Comparison of ENCODE assay signal across 8 cellular contexts in genomic region chr9:35664531-35665470, GRCh38. TPM values are rescaled to one million over a fixed set of nuclear protein-coding genes. Genes with fewer than 3 reads are reported as not detected.
DNase-seq lines count a peak whose midpoint lies in the region; ATAC-seq and TF ChIP-seq lines count a peak whose summit lies in the region.

Gene ARHGEF39 (minus strand): TSS chr9:35665195. CDS start chr9:35665169, 26 bp downstream.

- no peaks in the 10 kb centered on the region for H3K27me3 Mint-ChIP-seq in activated T-helper 17 cell treated with anti-CD3 and anti-CD28 coated beads, Interleukin-2, amount 50 U/mL, for 72 hours
- H3K27me3 Mint-ChIP-seq in nephron (ENCODE audit: low read depth) = no peaks in the 10 kb centered on the region

- H3K4me1 ChIP-seq in DND-41 (ENCODE audit: insufficient read depth, low read length) = peaks cover 74% of the 10 kb centered on the region
- peaks cover 0 to 33% (median 5%) of the 10 kb centered on the region in 4 donors for H3K4me1 ChIP-seq in Peyer's patch
- H3K4me1 ChIP-seq in thymus (ENCODE audit: control insufficient read depth, insufficient read depth, low read length) = peaks cover 49% of the 10 kb centered on the region

- H3K79me2 ChIP-seq in DND-41 (ENCODE audit: insufficient read depth, low read length) = peaks cover 41% of the 10 kb centered on the region

- DNase-seq in DND-41 = peak; percentile 84
- peak; percentile 88 for DNase-seq in KBM-7
- peak; percentile 64 to 91 (median 90) for DNase-seq in Peyer's patch
- peak; percentile 66 for DNase-seq in fibroblast of the aortic adventitia (ENCODE audit: low read depth)

- H3K4me1 Mint-ChIP-seq in activated T-helper 17 cell treated with anti-CD3 and anti-CD28 coated beads, Interleukin-2, amount 50 U/mL, for 72 hours = peaks cover 42% of the 10 kb centered on the region
- H3K4me1 Mint-ChIP-seq in nephron = peaks cover 63% of the 10 kb centered on the region

- ATAC-seq in DND-41 (ENCODE audit: insufficient read depth, low read depth) (peak; percentile 86), GM21619 (IDR thresholded peaks at IDR 0.05; ENCODE audit: unreplicated experiment) (peak; percentile 67)
- peak; percentile 89 for ATAC-seq in activated T-helper 17 cell treated with anti-CD3 and anti-CD28 coated beads, Interleukin-2, amount 50 U/mL, for 72 hours (replicated peaks)

- peak within 1 kb of the TSS; percentile 97 for H3K27ac ChIP-seq in DND-41 (ENCODE audit: low read length)
- peak within 1 kb of the TSS; percentile 64 to 75 (median 66) for H3K27ac ChIP-seq in Peyer's patch
- H3K27ac ChIP-seq in thymus (ENCODE audit: low read depth) = peak within 1 kb of the TSS; percentile 53

- H3K9me3 ChIP-seq in DND-41 (ENCODE audit: insufficient read depth, low read length, severe bottlenecking) (no peaks in the 10 kb centered on the region), Peyer's patch (no peaks in the 10 kb centered on the region), thymus (ENCODE audit: control insufficient read depth) (no peaks in the 10 kb centered on the region)

- in situ Hi-C loops in KBM-7 (cut with MboI; ENCODE audit: low pct_unique_long_range_greater_than_20kb, low sequenced_read_pairs) = loop anchor here (10.0 kb wide), 1 partner anchor 60 kb away; no protein-coding TSS in a partner anchor

- peaks cover 32% of the 10 kb centered on the region for H3K36me3 Mint-ChIP-seq in activated T-helper 17 cell treated with anti-CD3 and anti-CD28 coated beads, Interleukin-2, amount 50 U/mL, for 72 hours (ENCODE audit: low read depth)
- H3K36me3 Mint-ChIP-seq in nephron (ENCODE audit: low read depth) = peaks cover 19% of the 10 kb centered on the region

- no peaks in the 10 kb centered on the region for H3K27me3 ChIP-seq in DND-41 (ENCODE audit: insufficient read depth, low read length, poor library complexity)
- no peaks in the 10 kb centered on the region for H3K27me3 ChIP-seq in Peyer's patch
- H3K27me3 ChIP-seq in thymus (ENCODE audit: control insufficient read depth, insufficient read depth) = no peaks in the 10 kb centered on the region

- H2AFZ ChIP-seq in DND-41 (ENCODE audit: low read depth, low read length) = peak within 1 kb of the TSS; percentile 94

- H3K27ac Mint-ChIP-seq in activated T-helper 17 cell treated with anti-CD3 and anti-CD28 coated beads, Interleukin-2, amount 50 U/mL, for 72 hours = peak within 1 kb of the TSS; percentile 73
- H3K27ac Mint-ChIP-seq in nephron = peak within 1 kb of the TSS; percentile 78 to 89 (median 84)

- H4K20me1 ChIP-seq in DND-41 (ENCODE audit: insufficient read depth, low read length) = peaks cover 3% of the 10 kb centered on the region; the same call in 1 of the 2 replicates

- H3K9me3 Mint-ChIP-seq in activated T-helper 17 cell treated with anti-CD3 and anti-CD28 coated beads, Interleukin-2, amount 50 U/mL, for 72 hours = no peaks in the 10 kb centered on the region
- no peaks in the 10 kb centered on the region for H3K9me3 Mint-ChIP-seq in nephron

- peak within 1 kb of the TSS; percentile 78 for H3K9ac ChIP-seq in DND-41 (ENCODE audit: low read depth, low read length)

- peak in 1 of 2 donors; percentile 27 for TF ChIP-seq POLR2A in Peyer's patch (IDR thresholded peaks at IDR 0.05)

- H3K4me2 ChIP-seq in DND-41 (ENCODE audit: insufficient read depth, low read length) = peak within 1 kb of the TSS; percentile 78

- 10% methylated on average over 58 of the region's 58 CpGs for WGBS in thymus

- H3K4me3 ChIP-seq in DND-41 (ENCODE audit: low read depth in 1 of 2, low read length in 2 of 2) = peak within 1 kb of the TSS; percentile 37 to 78; a peak in 3 of 4 replicates
- peak within 1 kb of the TSS; percentile 43 to 62 (median 58) for H3K4me3 ChIP-seq in Peyer's patch
- H3K4me3 ChIP-seq in fibroblast of the aortic adventitia (ENCODE audit: low read depth, low read length) = peak within 1 kb of the TSS; percentile 75
- H3K4me3 ChIP-seq in thymus (ENCODE audit: low read length) = peak within 1 kb of the TSS; percentile 61

- H3K4me3 Mint-ChIP-seq in activated T-helper 17 cell treated with anti-CD3 and anti-CD28 coated beads, Interleukin-2, amount 50 U/mL, for 72 hours = peak within 1 kb of the TSS; percentile 98
- H3K4me3 Mint-ChIP-seq in nephron = peak within 1 kb of the TSS; percentile 85 to 87 (median 87)

- H3K36me3 ChIP-seq in DND-41 (ENCODE audit: insufficient read depth, low read length) (peaks cover 34% of the 10 kb centered on the region), Peyer's patch (peaks cover 0 to 6% (median 0%) of the 10 kb centered on the region in 3 donors), thymus (ENCODE audit: control insufficient read depth, insufficient read depth) (peaks cover 16% of the 10 kb centered on the region)

- TF ChIP-seq CTCF in DND-41 (IDR thresholded peaks at IDR 0.05; ENCODE audit: borderline replicate concordance, extremely low read depth, low read length, poor library complexity, severe bottlenecking) = peak; percentile 13
- peak in 1 of 6 experiments; percentile 26 for TF ChIP-seq CTCF in Peyer's patch (IDR thresholded peaks at IDR 0.05)
- TF ChIP-seq CTCF in fibroblast of the aortic adventitia (IDR thresholded peaks at IDR 0.05; ENCODE audit: insufficient read depth, low read length) = peak; percentile 12
- peak in 2 of 3 experiments; percentile 18 to 38 for TF ChIP-seq CTCF in nephron (IDR thresholded peaks at IDR 0.05; ENCODE audit: unreplicated experiment in 3 of 3)

RNA-seq across cellular contexts. Expression of gene ARHGEF39, which starts in this region (rescaled TPM):
- total RNA-seq in Peyer's patch = 10 to 100 TPM in 1 of 4 donors, 1 to 10 TPM in 3; 1.9 to 19.8 (median 4.8) TPM
- 10 to 100 TPM in 1 of 2 donors, 1 to 10 TPM in 1; 9.4 to 16.1 TPM for total RNA-seq in activated T-helper 17 cell treated with anti-CD3 and anti-CD28 coated beads, Interleukin-2, amount 50 U/mL, for 72 hours
- 3.9 TPM in 1 of 2 replicates, not detected in the other for total RNA-seq in fibroblast of the aortic adventitia (ENCODE audit: low replicate concordance)
- 1.5 TPM for polyA plus RNA-seq in thymus

Comparison
In these comparisons a context has a peak if more than half of its experiments do, and no peak if none do; other contexts are left out.
1. Peak in every context shown above with its lines: DNase-seq, ATAC-seq, H3K4me3 ChIP-seq and H3K27ac ChIP-seq.